ENCODE assay signal across 1 cellular context in genomic region chr11:69816671-69817070, GRCh38.
TF ChIP-seq lines count a peak whose summit lies in the region.

No MANE protein-coding gene starts in this region.

TF ChIP-seq in H1, 55 proteins besides CTCF, POLR2A, EP300 and RAD21:
- 0 out of 2 replicates have a peak, but pooled peaks have one; percentile 41 for TF ChIP-seq YY1 (IDR thresholded peaks at IDR 0.05; ENCODE audit: low read depth, low read length)
- TF ChIP-seq JUND (IDR thresholded peaks at IDR 0.05; ENCODE audit: low read length) = no peak
- TF ChIP-seq BRCA1 (IDR thresholded peaks at IDR 0.05; ENCODE audit: low read depth, low read length) = no peak
- no peak for TF ChIP-seq SRF (IDR thresholded peaks at IDR 0.05; ENCODE audit: low read depth, low read length)
- TF ChIP-seq JUN (IDR thresholded peaks at IDR 0.05; ENCODE audit: low read depth, low read length) = no peak
- TF ChIP-seq ASH2L (IDR thresholded peaks at IDR 0.05; ENCODE audit: low read length) = no peak
- TF ChIP-seq E2F6 (IDR thresholded peaks at IDR 0.05) = peak; percentile 97
- peak; percentile 91 for TF ChIP-seq MAX (IDR thresholded peaks at IDR 0.05)
- TF ChIP-seq EGR1 (IDR thresholded peaks at IDR 0.05; ENCODE audit: borderline replicate concordance, low read depth, low read length) = no peak
- TF ChIP-seq CBX8 (IDR thresholded peaks at IDR 0.05; ENCODE audit: borderline replicate concordance, low read depth, low read length) = no peak
